Comparison of ENCODE assay signal across 27 cellular contexts in the genomic region with DNA sequence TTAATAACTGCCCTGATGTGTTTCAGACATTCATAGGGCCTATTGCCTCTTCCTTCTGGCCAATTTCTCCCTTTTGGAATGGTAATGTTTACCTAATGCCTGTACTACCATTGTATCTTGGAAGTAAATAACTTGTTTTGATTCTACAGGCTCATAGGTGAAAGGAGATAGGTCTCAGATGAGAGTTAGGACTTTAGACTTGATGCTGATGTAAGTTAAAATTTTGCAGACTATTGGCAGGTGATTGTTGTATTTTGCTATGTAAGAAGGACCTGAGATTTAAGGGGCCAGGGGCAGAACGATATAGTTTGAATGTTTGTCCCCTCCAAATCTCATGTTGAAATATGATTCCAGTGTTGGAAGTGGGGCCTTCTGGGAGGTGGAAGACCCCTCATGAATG.
"Had no signal": no experiment of that assay in that cellular context is flagged by ENCODE, and none has a peak within 500 bp of the region (broad histone marks: within the 10 kb centered on the region; RNA-seq: fewer than 3 reads in every experiment).

No MANE protein-coding gene starts in this region.

- H3K4me1 ChIP-seq: colonic mucosa, esophagus muscularis mucosa, esophagus squamous epithelium, foreskin keratinocyte, gastrocnemius medialis, gastroesophageal sphincter, heart left ventricle had no signal

- H3K36me3 ChIP-seq: colonic mucosa, esophagus muscularis mucosa, esophagus squamous epithelium, gastrocnemius medialis, gastroesophageal sphincter, heart left ventricle had no signal

- H3K9me3 ChIP-seq: colonic mucosa, gastrocnemius medialis had no signal

- H3K27me3 ChIP-seq: colonic mucosa, dorsolateral prefrontal cortex, esophagus muscularis mucosa, esophagus squamous epithelium, foreskin keratinocyte, gastrocnemius medialis, gastroesophageal sphincter, heart left ventricle had no signal

- FAIRE-seq: colon, endometrium, endothelial cell of umbilical vein, frontal cortex had no signal

- H3K27ac ChIP-seq: colonic mucosa, coronary artery, dorsolateral prefrontal cortex, epithelial cell of prostate, esophagus muscularis mucosa, esophagus squamous epithelium, foreskin keratinocyte, gastrocnemius medialis, gastroesophageal sphincter, heart left ventricle had no signal

- H3K4me3 ChIP-seq: colonic mucosa, coronary artery, dorsolateral prefrontal cortex, esophagus muscularis mucosa, esophagus squamous epithelium, gastrocnemius medialis, gastroesophageal sphincter, heart left ventricle had no signal

- DNase-seq: colonic mucosa; cortex of kidney; dermis blood vessel endothelial cell; dorsolateral prefrontal cortex; effector CD4-positive, alpha-beta T cell; effector CD8-positive, alpha-beta T cell; effector memory CD4-positive, alpha-beta T cell; effector memory CD8-positive, alpha-beta T cell; endodermal cell; erythroblast; esophagus squamous epithelium; foreskin fibroblast; foreskin keratinocyte; foreskin melanocyte; gastrocnemius medialis; glutamatergic neuron; head of caudate nucleus; heart left ventricle had no signal

- ATAC-seq: effector memory CD8-positive, alpha-beta T cell; esophagus mucosa; foreskin keratinocyte; gastrocnemius medialis; gastroesophageal sphincter; heart left ventricle had no signal
